ENCODE assay signal across 1 cellular context in genomic region chr5:178078197-178078995, GRCh38.
TF ChIP-seq lines count a peak whose summit lies in the region.

No MANE protein-coding gene starts in this region.

TF ChIP-seq in HepG2, 621 proteins besides CTCF, POLR2A, EP300 and RAD21:
- no peak for TF ChIP-seq BORCS8-MEF2B (CRISPR knock-in tag; IDR thresholded peaks at IDR 0.05)
- no peak for TF ChIP-seq ZNF674 (CRISPR knock-in tag; IDR thresholded peaks at IDR 0.05; ENCODE audit: low read depth)
- no peak for TF ChIP-seq ZNF772 (CRISPR knock-in tag; IDR thresholded peaks at IDR 0.05)
- TF ChIP-seq ZBTB49 (CRISPR knock-in tag; IDR thresholded peaks at IDR 0.05; ENCODE audit: borderline replicate concordance): no peak
- no peak for TF ChIP-seq SKI (IDR thresholded peaks at IDR 0.05; ENCODE audit: partially characterized antibody)
- no peak for TF ChIP-seq ZNF761 (CRISPR knock-in tag; conservative IDR thresholded peaks at IDR 0.05)
- TF ChIP-seq PITX1 (CRISPR knock-in tag; IDR thresholded peaks at IDR 0.05): no peak
- TF ChIP-seq ZNF614 (CRISPR knock-in tag; IDR thresholded peaks at IDR 0.05; ENCODE audit: borderline replicate concordance): no peak
- no peak for TF ChIP-seq ZNF235 (CRISPR knock-in tag; IDR thresholded peaks at IDR 0.05; ENCODE audit: borderline replicate concordance)
- no peak for TF ChIP-seq CBX1 (IDR thresholded peaks at IDR 0.05; ENCODE audit: low read depth)
- TF ChIP-seq ZNF552 (CRISPR knock-in tag; IDR thresholded peaks at IDR 0.05; ENCODE audit: borderline replicate concordance): no peak
- no peak for TF ChIP-seq ZNF512B (CRISPR knock-in tag; IDR thresholded peaks at IDR 0.05; ENCODE audit: borderline replicate concordance)
